In the genomic region with DNA sequence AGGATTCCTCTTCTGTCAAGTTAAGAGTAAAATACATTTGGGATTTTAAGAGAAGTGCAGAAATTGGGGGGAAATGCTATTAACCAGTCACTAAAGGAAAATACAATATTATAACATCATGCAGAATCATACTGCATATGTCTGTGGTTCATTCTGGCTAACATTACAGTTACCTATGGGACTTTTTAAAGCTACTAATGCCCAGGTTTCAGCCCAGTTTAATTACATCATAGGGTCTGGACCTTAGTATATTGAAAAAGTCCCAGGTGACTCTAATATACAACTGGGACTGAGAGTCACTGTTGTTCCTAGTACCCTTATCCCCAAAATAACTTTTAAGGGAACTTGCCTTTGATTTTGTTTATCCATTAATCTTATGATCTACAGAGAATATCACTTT, we compare ENCODE assay signal across 34 cellular contexts.
"Had no signal": no experiment of that assay in that cellular context is flagged by ENCODE, and none has a peak within 500 bp of the region (broad histone marks: within the 10 kb centered on the region; RNA-seq: fewer than 3 reads in every experiment).

No MANE protein-coding gene starts in this region.

- DNase-seq: activated B cell treated with CpG ODN at 0.5 μM for 24 hours; activated CD4-positive, alpha-beta T cell treated with anti-CD3 and anti-CD28 coated beads for 48 hours; activated CD4-positive, alpha-beta T cell treated with anti-CD3 and anti-CD28 coated beads, Interleukin-2, amount 50 U/mL, for 1 hour; activated CD4-positive, alpha-beta T cell treated with anti-CD3 and anti-CD28 coated beads, Interleukin-2, amount 50 U/mL, for 48 hours; activated effector memory CD4-positive, alpha-beta T cell treated with anti-CD3 and anti-CD28 coated beads, Interleukin-2, amount 50 U/mL, for 16 hours; activated naive CD4-positive, alpha-beta T cell treated with anti-CD3 and anti-CD28 coated beads for 36 hours; activated naive CD8-positive, alpha-beta T cell treated with anti-CD3 and anti-CD28 coated beads, Interleukin-2, amount 10 ng/mL, durations not matched to agents 7 days and 5 days; activated T-cell treated with anti-CD3 and anti-CD28 coated beads, Interleukin-2, amount 50 U/mL, for 1 hour; amniotic stem cell; anterior cingulate cortex; brain microvascular endothelial cell; dorsolateral prefrontal cortex; effector memory CD4-positive, alpha-beta T cell; endodermal cell; erythroblast; foreskin keratinocyte; gastrocnemius medialis; glutamatergic neuron; heart left ventricle; SW 1271; T-cell; T1000; WERI-Rb-1 had no signal

- H3K27ac Mint-ChIP-seq: activated B cell treated with CpG ODN at 0.5 μM for 24 hours; activated naive CD4-positive, alpha-beta T cell treated with anti-CD3 and anti-CD28 coated beads for 36 hours; activated naive CD8-positive, alpha-beta T cell treated with anti-CD3 and anti-CD28 coated beads, Interleukin-2, amount 10 ng/mL, durations not matched to agents 7 days and 5 days; activated T-helper 17 cell treated with anti-CD3 and anti-CD28 coated beads, Interleukin-2, amount 50 U/mL, for 72 hours; dendritic cell treated with granulocyte-macrophage colony-stimulating factor and Interleukin-4, amounts not matched to agents 40 ng/mL and 50 ng/mL, for 4 days; endodermal cell; T-cell; T-helper 1 cell treated with Interleukin-12 subunit alpha and Interleukin-12 subunit beta and Interleukin-4 antibody, amounts not matched to agents 30 μg/mL and 1 μg/mL, for 36 hours; T-helper 2 cell treated with Interferon-gamma antibody and Interleukin-4, amounts not matched to agents 5 μg/mL and 100 μg/mL, for 36 hours had no signal

- H3K27me3 ChIP-seq: brain microvascular endothelial cell, dorsolateral prefrontal cortex, esophagus muscularis mucosa, foreskin keratinocyte, gastrocnemius medialis, heart left ventricle had no signal

- FAIRE-seq: astrocyte, bronchial epithelial cell had no signal

- H3K4me1 ChIP-seq: foreskin keratinocyte had no signal

- H3K4me3 Mint-ChIP-seq: activated B cell treated with CpG ODN at 0.5 μM for 24 hours; activated naive CD4-positive, alpha-beta T cell treated with anti-CD3 and anti-CD28 coated beads for 36 hours; activated naive CD4-positive, alpha-beta T cell treated with anti-CD3 and anti-CD28 coated beads, Interleukin-2, amount 50 U/mL, for 24 hours; activated naive CD8-positive, alpha-beta T cell treated with anti-CD3 and anti-CD28 coated beads, Interleukin-2, amount 10 ng/mL, durations not matched to agents 7 days and 5 days; activated T-helper 17 cell treated with anti-CD3 and anti-CD28 coated beads, Interleukin-2, amount 50 U/mL, for 72 hours; central memory CD8-positive, alpha-beta T cell; dendritic cell treated with granulocyte-macrophage colony-stimulating factor and Interleukin-4, amounts not matched to agents 40 ng/mL and 50 ng/mL, for 4 days; endodermal cell; T-cell; T-helper 1 cell treated with Interleukin-12 subunit alpha and Interleukin-12 subunit beta and Interleukin-4 antibody, amounts not matched to agents 30 μg/mL and 1 μg/mL, for 36 hours; T-helper 2 cell treated with Interferon-gamma antibody and Interleukin-4, amounts not matched to agents 5 μg/mL and 100 μg/mL, for 36 hours had no signal

- H3K27ac ChIP-seq: brain microvascular endothelial cell, coronary artery, dorsolateral prefrontal cortex, esophagus muscularis mucosa, foreskin keratinocyte, gastrocnemius medialis, heart left ventricle, WERI-Rb-1 had no signal

- H3K27me3 Mint-ChIP-seq: activated B cell treated with CpG ODN at 0.5 μM for 24 hours; activated naive CD4-positive, alpha-beta T cell treated with anti-CD3 and anti-CD28 coated beads, Interleukin-2, amount 50 U/mL, for 24 hours; activated naive CD8-positive, alpha-beta T cell treated with anti-CD3 and anti-CD28 coated beads, Interleukin-2, amount 10 ng/mL, durations not matched to agents 7 days and 5 days; activated T-helper 17 cell treated with anti-CD3 and anti-CD28 coated beads, Interleukin-2, amount 50 U/mL, for 72 hours; central memory CD8-positive, alpha-beta T cell; dendritic cell treated with granulocyte-macrophage colony-stimulating factor and Interleukin-4, amounts not matched to agents 40 ng/mL and 50 ng/mL, for 4 days; T-cell had no signal

- H3K4me3 ChIP-seq: coronary artery, dorsolateral prefrontal cortex, esophagus muscularis mucosa, gastrocnemius medialis, heart left ventricle had no signal

- ATAC-seq: activated CD4-positive, CD25-positive, alpha-beta regulatory T cell treated with anti-CD3 and anti-CD28 coated beads, Interleukin-2, amount 50 U/mL, for 24 hours; activated T-helper 17 cell treated with anti-CD3 and anti-CD28 coated beads, Interleukin-2, amount 50 U/mL, for 72 hours; foreskin keratinocyte; gastrocnemius medialis; heart left ventricle; T-cell had no signal

- H3K9me3 ChIP-seq: esophagus muscularis mucosa, gastrocnemius medialis, heart left ventricle had no signal

- H3K4me1 Mint-ChIP-seq: central memory CD8-positive, alpha-beta T cell; endodermal cell had no signal

- H3K9me3 Mint-ChIP-seq: activated B cell treated with CpG ODN at 0.5 μM for 24 hours; activated naive CD4-positive, alpha-beta T cell treated with anti-CD3 and anti-CD28 coated beads for 36 hours; activated naive CD4-positive, alpha-beta T cell treated with anti-CD3 and anti-CD28 coated beads, Interleukin-2, amount 50 U/mL, for 24 hours; activated naive CD8-positive, alpha-beta T cell treated with anti-CD3 and anti-CD28 coated beads, Interleukin-2, amount 10 ng/mL, durations not matched to agents 7 days and 5 days; activated T-helper 17 cell treated with anti-CD3 and anti-CD28 coated beads, Interleukin-2, amount 50 U/mL, for 72 hours; central memory CD8-positive, alpha-beta T cell; dendritic cell treated with granulocyte-macrophage colony-stimulating factor and Interleukin-4, amounts not matched to agents 40 ng/mL and 50 ng/mL, for 4 days; endodermal cell; T-cell; T-helper 1 cell treated with Interleukin-12 subunit alpha and Interleukin-12 subunit beta and Interleukin-4 antibody, amounts not matched to agents 30 μg/mL and 1 μg/mL, for 36 hours; T-helper 2 cell treated with Interferon-gamma antibody and Interleukin-4, amounts not matched to agents 5 μg/mL and 100 μg/mL, for 36 hours had no signal
